In the genomic region with DNA sequence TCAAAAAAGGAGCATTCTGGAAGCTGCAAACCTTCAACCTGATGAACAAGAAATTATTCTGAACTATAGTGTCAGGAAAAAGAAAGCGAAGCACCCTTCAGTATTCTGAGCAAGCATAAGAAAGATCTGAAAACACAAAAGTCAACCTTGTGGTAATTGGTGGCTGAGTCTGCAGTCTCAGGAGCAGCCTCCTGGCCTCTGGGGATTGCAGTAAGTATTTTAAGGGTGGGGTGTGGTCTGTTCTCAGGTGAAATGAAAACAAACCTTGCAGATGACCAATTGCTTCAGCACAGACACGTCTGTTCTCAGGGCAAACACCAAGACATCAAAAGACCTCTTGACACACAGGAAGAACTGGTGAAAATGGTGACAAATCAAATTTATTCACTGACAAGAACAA, we compare ENCODE assay signal across 17 cellular contexts.
DNase-seq lines count a peak whose midpoint lies in the region; ATAC-seq and TF ChIP-seq lines count a peak whose summit lies in the region.
"Had no signal": no experiment of that assay in that cellular context is flagged by ENCODE, and none has a peak within 500 bp of the region (broad histone marks: within the 10 kb centered on the region; RNA-seq: fewer than 3 reads in every experiment).

No MANE protein-coding gene starts in this region.

- no peaks in the 10 kb centered on the region for H3K9me3 ChIP-seq in IMR-90 (ENCODE audit: control insufficient read depth, insufficient read depth, low read length)
- no peaks in the 10 kb centered on the region for H3K9me3 ChIP-seq in CD8-positive, alpha-beta memory T cell (ENCODE audit: low read length)

- no peaks in the 10 kb centered on the region for H3K27me3 Mint-ChIP-seq in brain
- no peaks in the 10 kb centered on the region for H3K27me3 Mint-ChIP-seq in nephron (ENCODE audit: low read depth)
- H3K27me3 Mint-ChIP-seq in CD8-positive, alpha-beta memory T cell = no peaks in the 10 kb centered on the region
- H3K27me3 Mint-ChIP-seq in activated T-cell treated with anti-CD3 and anti-CD28 coated beads, Interleukin-2, amount 50 U/mL, for 72 hours (ENCODE audit: low read depth) = no peaks in the 10 kb centered on the region

- no TSS peak for BruUV-seq in IMR-90 (replicated peaks; lab: Mats Ljungman, UMichigan)

- H3K23ac ChIP-seq in IMR-90 (ENCODE audit: low read depth, low read length) = no peak overlapping the region

- H2AK9ac ChIP-seq in IMR-90 (replicated peaks; ENCODE audit: low read depth, low read length, poor library complexity) = no peak overlapping the region

- CTCF ChIA-PET in IMR-90 (lab: Yijun Ruan, JAX) = no interaction called here
- CTCF ChIA-PET in CD8-positive, alpha-beta memory T cell (lab: Charles Lee) = no interaction called here

- H3K27ac Mint-ChIP-seq in brain (peak overlapping the region; percentile 2 to 51 (median 34)), nephron (peak overlapping the region in 2 of 3 experiments; percentile 15 to 75)
- no peak overlapping the region for H3K27ac Mint-ChIP-seq in CD8-positive, alpha-beta memory T cell
- H3K27ac Mint-ChIP-seq in activated T-cell treated with anti-CD3 and anti-CD28 coated beads, Interleukin-2, amount 50 U/mL, for 72 hours = no peak overlapping the region

- H3K9me3 Mint-ChIP-seq in brain (no peaks in the 10 kb centered on the region), nephron (no peaks in the 10 kb centered on the region)
- no peaks in the 10 kb centered on the region for H3K9me3 Mint-ChIP-seq in CD8-positive, alpha-beta memory T cell
- no peaks in the 10 kb centered on the region for H3K9me3 Mint-ChIP-seq in activated T-cell treated with anti-CD3 and anti-CD28 coated beads, Interleukin-2, amount 50 U/mL, for 72 hours

- H2BK5ac ChIP-seq in IMR-90 (ENCODE audit: low read depth, low read length, poor library complexity, severe bottlenecking) = no peak overlapping the region

- no peaks in the 10 kb centered on the region for H4K20me1 ChIP-seq in IMR-90 (ENCODE audit: insufficient read depth, low read length)

- POLR2A ChIA-PET in IMR-90 (lab: Charles Lee; ENCODE audit: unreplicated experiment) = no interaction called here
- POLR2A ChIA-PET in CD8-positive, alpha-beta memory T cell (lab: Charles Lee) = no interaction called here

- peak overlapping the region; percentile 25; the same call in 1 of the 2 replicates for H3K27ac ChIP-seq in IMR-90 (ENCODE audit: insufficient read depth, low read length)
- no peak overlapping the region for H3K27ac ChIP-seq in CD8-positive, alpha-beta memory T cell (ENCODE audit: low read depth, low read length)
- H3K27ac ChIP-seq: C4-2B, SK-N-MC had no signal

- H3K4me3 ChIP-seq in GM12864 (ENCODE audit: low read depth, low read length) = no peak overlapping the region
- no peak overlapping the region for H3K4me3 ChIP-seq in IMR-90 (ENCODE audit: insufficient read depth, low read depth, low read length)
- no peak overlapping the region for H3K4me3 ChIP-seq in CD8-positive, alpha-beta memory T cell (ENCODE audit: low read length)
- H3K4me3 ChIP-seq: GM12878, SK-N-MC had no signal

- H3K4ac ChIP-seq in IMR-90 (ENCODE audit: low read depth, low read length) = no peak overlapping the region

- no peak overlapping the region for H4K8ac ChIP-seq in IMR-90 (ENCODE audit: low read depth in 2 of 2, low read length in 2 of 2)

- H3K9ac ChIP-seq in IMR-90 (ENCODE audit: low read depth, low read length) = no peak overlapping the region; the same call in 1 of the 2 replicates

- no peak overlapping the region for H3K14ac ChIP-seq in IMR-90 (replicated peaks; ENCODE audit: low read depth, low read length)

- peak overlapping the region; percentile 53; the same call in 1 of the 2 replicates for H2BK20ac ChIP-seq in IMR-90 (ENCODE audit: low read depth, low read length)

- no peak for ATAC-seq in IMR-90 (ENCODE audit: low read depth)
- ATAC-seq in activated T-cell treated with anti-CD3 and anti-CD28 coated beads, Interleukin-2, amount 50 U/mL, for 72 hours (replicated peaks in 1 of 2) = no peak
- ATAC-seq: GM12878 had no signal

- intact Hi-C loops in IMR-90 (cut with micrococcal nuclease) = loop anchor here (5.0 kb wide), 1 partner anchor 190 kb away; a partner anchor contains a TSS

- H3K56ac ChIP-seq in IMR-90 (ENCODE audit: extremely low read depth, insufficient read depth, low read length) = no peak overlapping the region

- no peak overlapping the region; the same call in 1 of the 2 replicates for H4K5ac ChIP-seq in IMR-90 (ENCODE audit: low read depth, low read length)

- H2BK15ac ChIP-seq in IMR-90 (ENCODE audit: low read depth, low read length) = no peak overlapping the region

- DNase-seq in GM12864 (ENCODE audit: low read depth) = peak; percentile 15
- DNase-seq in IMR-90 = no peak
- no peak for DNase-seq in CD8-positive, alpha-beta memory T cell
- no peak for DNase-seq in activated T-cell treated with anti-CD3 and anti-CD28 coated beads, Interleukin-2, amount 50 U/mL, for 72 hours
- DNase-seq in ecto neural progenitor cell (ENCODE audit: low spot score) = no peak
- DNase-seq: GDM1, GOT3, KBM-7, MV-4-11, NCI-H2029, NCI-H526 treated with DMSO at 0.1 percent for 48 hours, SHP77 had no signal

- H2AFZ ChIP-seq in IMR-90 (replicated peaks; ENCODE audit: low read length, poor library complexity) = no peak overlapping the region

- peaks cover 4% of the 10 kb centered on the region for H3K36me3 ChIP-seq in IMR-90 (ENCODE audit: control insufficient read depth, insufficient read depth, low read length)
- peaks cover 4% of the 10 kb centered on the region for H3K36me3 ChIP-seq in CD8-positive, alpha-beta memory T cell (ENCODE audit: insufficient read depth, low read length)

- H3K18ac ChIP-seq in IMR-90 (ENCODE audit: low read depth, low read length) = peak overlapping the region; percentile 42; the same call in 1 of the 2 replicates

- peaks cover 17% of the 10 kb centered on the region for H3K4me1 ChIP-seq in IMR-90 (ENCODE audit: control insufficient read depth, insufficient read depth, low read length)
- H3K4me1 ChIP-seq in CD8-positive, alpha-beta memory T cell (ENCODE audit: insufficient read depth, low read length) = no peaks in the 10 kb centered on the region

- no peak for TF ChIP-seq POLR2A in IMR-90 (IDR thresholded peaks at IDR 0.05; ENCODE audit: low read depth, low read length)

- no peak for TF ChIP-seq RAD21 in IMR-90 (IDR thresholded peaks at IDR 0.05; ENCODE audit: low read length)

- no peak overlapping the region; the same call in 1 of the 2 replicates for H3K4me2 ChIP-seq in IMR-90 (ENCODE audit: low read depth, low read length)

- peaks cover 3% of the 10 kb centered on the region; the same call in 1 of the 2 replicates for H3K9me1 ChIP-seq in IMR-90 (ENCODE audit: insufficient read depth, low read length)

- TF ChIP-seq CTCF in GM12864 (IDR thresholded peaks at IDR 0.05; ENCODE audit: low read depth, low read length, missing control alignments) (no peak), IMR-90 (conservative IDR thresholded peaks at IDR 0.05; ENCODE audit: low read depth, low read length) (no peak), brain (conservative IDR thresholded peaks at IDR 0.05) (no peak), nephron (IDR thresholded peaks at IDR 0.05; ENCODE audit: unreplicated experiment in 3 of 3) (no peak)

- H2AK5ac ChIP-seq in IMR-90 (ENCODE audit: low read depth, low read length) = no peak overlapping the region; the same call in 1 of the 2 replicates

- WGBS in IMR-90 (ENCODE audit: extremely low coverage in 2 of 2, insufficient read length in 1 of 2), 2 experiments = no CpG with 5 or more reads among the region's 2 CpGs

- peak overlapping the region in 1 of 5 experiments; percentile 31 for H3K4me3 Mint-ChIP-seq in brain
- H3K4me3 Mint-ChIP-seq in nephron = no peak overlapping the region
- no peak overlapping the region for H3K4me3 Mint-ChIP-seq in CD8-positive, alpha-beta memory T cell
- H3K4me3 Mint-ChIP-seq in activated T-cell treated with anti-CD3 and anti-CD28 coated beads, Interleukin-2, amount 50 U/mL, for 72 hours = no peak overlapping the region

- H3K4me1 Mint-ChIP-seq in brain (peaks cover 76% of the 10 kb centered on the region), nephron (peaks cover 55% of the 10 kb centered on the region)
- no peaks in the 10 kb centered on the region for H3K4me1 Mint-ChIP-seq in CD8-positive, alpha-beta memory T cell
- H3K4me1 Mint-ChIP-seq in activated T-cell treated with anti-CD3 and anti-CD28 coated beads, Interleukin-2, amount 50 U/mL, for 72 hours (ENCODE audit: low read depth) = no peaks in the 10 kb centered on the region

- peak overlapping the region; percentile 42; the same call in 1 of the 2 replicates for H4K91ac ChIP-seq in IMR-90 (ENCODE audit: insufficient read depth, low read depth, low read length)

- no peaks in the 10 kb centered on the region for H3K27me3 ChIP-seq in IMR-90 (ENCODE audit: control insufficient read depth, insufficient read depth, low read length)
- H3K27me3 ChIP-seq in CD8-positive, alpha-beta memory T cell (ENCODE audit: insufficient read depth, low read length, poor library complexity, severe bottlenecking) = no peaks in the 10 kb centered on the region

- H2BK120ac ChIP-seq in IMR-90 (ENCODE audit: low read depth, low read length) = peak overlapping the region; percentile 21; the same call in 1 of the 2 replicates

- peaks cover 0 to 10% of the 10 kb centered on the region in 2 experiments; a peak in 3 of 4 replicates for H3K79me1 ChIP-seq in IMR-90 (ENCODE audit: low read depth in 1 of 2, low read length in 2 of 2)

- H3K36me3 Mint-ChIP-seq in brain = peaks cover 4% of the 10 kb centered on the region
- peaks cover 13% of the 10 kb centered on the region for H3K36me3 Mint-ChIP-seq in nephron (ENCODE audit: low read depth)
- H3K36me3 Mint-ChIP-seq in CD8-positive, alpha-beta memory T cell = peaks cover 0 to 70% (median 26%) of the 10 kb centered on the region in 3 donors
- H3K36me3 Mint-ChIP-seq in activated T-cell treated with anti-CD3 and anti-CD28 coated beads, Interleukin-2, amount 50 U/mL, for 72 hours (ENCODE audit: insufficient read depth in 2 of 2) = peaks cover 0 to 2% of the 10 kb centered on the region in 2 donors

- dilution Hi-C loops in IMR-90 (cut with HindIII; ENCODE audit: low sequenced_read_pairs, unreplicated experiment) = no loop called here

- in situ Hi-C loops in IMR-90 (cut with MboI; ENCODE audit: low sequenced_read_pairs) = no loop called here

TF ChIP-seq in IMR-90, 13 proteins besides CTCF, POLR2A, EP300 and RAD21 (continues in another document):
- no peak for TF ChIP-seq BHLHE40 (IDR thresholded peaks at IDR 0.05; ENCODE audit: low read depth, low read length)
- TF ChIP-seq SMC3 (IDR thresholded peaks at IDR 0.05; ENCODE audit: low read depth, low read length) = no peak
- no peak for TF ChIP-seq MAZ (IDR thresholded peaks at IDR 0.05; ENCODE audit: borderline replicate concordance, low read depth, low read length)
- TF ChIP-seq CEBPB (IDR thresholded peaks at IDR 0.05; ENCODE audit: low read depth, low read length) = no peak
- TF ChIP-seq CHD1 (IDR thresholded peaks at IDR 0.05; ENCODE audit: low read depth, low read length) = no peak
- TF ChIP-seq RFX5 (IDR thresholded peaks at IDR 0.05; ENCODE audit: low read depth, low read length) = no peak

Comparison
In these comparisons a context has a peak if more than half of its experiments do, and no peak if none do; other contexts are left out.
1. H3K27ac Mint-ChIP-seq: peak in brain (5 of 5) and nephron (2 of 3); none in CD8-positive, alpha-beta memory T cell (0 of 8) and activated T-cell treated with anti-CD3 and anti-CD28 coated beads, Interleukin-2, amount 50 U/mL, for 72 hours (single experiment).